In the genomic region with DNA sequence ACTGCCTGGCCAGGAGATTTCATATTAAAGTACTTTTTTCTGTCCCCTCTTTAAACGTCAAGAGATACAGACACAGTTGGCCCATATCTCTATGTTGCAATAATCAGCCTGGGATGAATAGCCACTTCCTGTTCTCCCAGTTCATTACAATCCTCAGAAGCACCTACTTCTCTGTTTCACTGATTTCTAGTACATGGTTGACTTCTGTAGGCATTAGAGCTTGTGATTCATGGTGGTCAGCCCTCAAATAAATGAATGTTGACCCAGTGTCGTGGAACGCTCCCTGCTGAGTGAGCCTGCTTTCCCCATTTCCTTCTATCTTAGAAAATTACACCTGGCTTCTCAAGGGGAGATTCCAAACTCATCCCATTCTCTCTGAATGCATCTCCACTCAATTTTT, we compare ENCODE assay signal across 19 cellular contexts.
DNase-seq lines count a peak whose midpoint lies in the region; ATAC-seq and TF ChIP-seq lines count a peak whose summit lies in the region.
"Had no signal": no experiment of that assay in that cellular context is flagged by ENCODE, and none has a peak within 500 bp of the region (broad histone marks: within the 10 kb centered on the region; RNA-seq: fewer than 3 reads in every experiment).

No MANE protein-coding gene starts in this region.

- H2AFZ ChIP-seq in neural progenitor cell (replicated peaks): no peak overlapping the region

- no peaks in the 10 kb centered on the region for H3K27me3 ChIP-seq in endodermal cell (ENCODE audit: control insufficient read depth, insufficient read depth, low read length, poor library complexity, severe bottlenecking)
- no peaks in the 10 kb centered on the region for H3K27me3 ChIP-seq in neural progenitor cell
- H3K27me3 ChIP-seq: BLaER1, spleen had no signal

- H3K4me1 Mint-ChIP-seq in endodermal cell (no peaks in the 10 kb centered on the region), neural progenitor cell (peaks cover 4% of the 10 kb centered on the region)
- H3K4me1 Mint-ChIP-seq: activated CD4-positive, alpha-beta T cell treated with anti-CD3 and anti-CD28 coated beads, Interleukin-2, amount 10 ng/mL, durations not matched to agents 24 days and 14 days; stimulated activated naive CD8-positive, alpha-beta T cell treated with anti-CD3 and anti-CD28 coated beads, Interleukin-15, amount 100 ng/mL, for 72 hours had no signal

- H3K27me3 Mint-ChIP-seq in endodermal cell (ENCODE audit: insufficient read depth) (no peaks in the 10 kb centered on the region), neural progenitor cell (ENCODE audit: insufficient read depth, low read depth) (no peaks in the 10 kb centered on the region)
- H3K27me3 Mint-ChIP-seq: activated CD4-positive, alpha-beta T cell treated with anti-CD3 and anti-CD28 coated beads, Interleukin-2, amount 10 ng/mL, durations not matched to agents 24 days and 14 days; stimulated activated naive CD8-positive, alpha-beta T cell treated with anti-CD3 and anti-CD28 coated beads, Interleukin-15, amount 100 ng/mL, for 72 hours had no signal

- ATAC-seq in HG03521 (IDR thresholded peaks at IDR 0.05; ENCODE audit: unreplicated experiment): no peak
- ATAC-seq in esophagus mucosa: no peak
- no peak for ATAC-seq in GM19463 (IDR thresholded peaks at IDR 0.05; ENCODE audit: unreplicated experiment)
- ATAC-seq: stimulated activated naive CD8-positive, alpha-beta T cell treated with anti-CD3 and anti-CD28 coated beads, Interleukin-15, amount 100 ng/mL, for 72 hours had no signal

- no peaks in the 10 kb centered on the region for H4K20me1 ChIP-seq in neural progenitor cell (ENCODE audit: low read depth)
- H4K20me1 ChIP-seq: BLaER1 had no signal

- no peak overlapping the region for H3K9ac ChIP-seq in endodermal cell (ENCODE audit: extremely low read depth, low read length, poor library complexity, severe bottlenecking)
- no peak overlapping the region for H3K9ac ChIP-seq in neural progenitor cell
- H3K9ac ChIP-seq: BLaER1 had no signal

- H3K4me3 ChIP-seq in endodermal cell (ENCODE audit: low read length) (no peak overlapping the region), neural progenitor cell (no peak overlapping the region)
- H3K4me3 ChIP-seq: BLaER1, spleen had no signal

- TF ChIP-seq CTCF in endodermal cell (conservative IDR thresholded peaks at IDR 0.05) (no peak), neural progenitor cell (IDR thresholded peaks at IDR 0.05) (no peak)

- H3K9me3 ChIP-seq in endodermal cell (ENCODE audit: control insufficient read depth, low read length): no peaks in the 10 kb centered on the region
- no peaks in the 10 kb centered on the region for H3K9me3 ChIP-seq in neural progenitor cell (ENCODE audit: low read depth)
- H3K9me3 ChIP-seq: BLaER1, spleen had no signal

- no peaks in the 10 kb centered on the region for H3K79me2 ChIP-seq in neural progenitor cell (ENCODE audit: low read depth)

- DNase-seq in HuH-7.5 (ENCODE audit: low spot score): peak; percentile 4
- DNase-seq in NCI-H2029 treated with DMSO at 0.1 percent for 48 hours (lab: John Stamatoyannopoulos, UW): peak; percentile 9
- peak; percentile 62 for DNase-seq in endodermal cell
- no peak for DNase-seq in neural progenitor cell (ENCODE audit: low spot score)
- DNase-seq: activated CD4-positive, alpha-beta T cell treated with anti-CD3 and anti-CD28 coated beads, Interleukin-2, amount 10 ng/mL, durations not matched to agents 24 days and 14 days; activated naive CD4-positive, alpha-beta T cell treated with anti-CD3 and anti-CD28 coated beads, Interleukin-2, amount 50 U/mL, for 16 hours; activated T-cell treated with anti-CD3 and anti-CD28 coated beads for 4 hours; DND-41; effector CD8-positive, alpha-beta T cell; GOT3; NCI-H1436 treated with DMSO at 0.1 percent for 48 hours; NCI-H524; spleen; stimulated activated naive CD8-positive, alpha-beta T cell treated with anti-CD3 and anti-CD28 coated beads, Interleukin-15, amount 100 ng/mL, for 72 hours had no signal

- H3F3A ChIP-seq in neural progenitor cell (ENCODE audit: low read depth): no peaks in the 10 kb centered on the region

- H3K4me1 ChIP-seq in endodermal cell (ENCODE audit: control insufficient read depth, insufficient read depth, low read length) (peaks cover 2% of the 10 kb centered on the region), neural progenitor cell (peaks cover 30% of the 10 kb centered on the region)
- H3K4me1 ChIP-seq: BLaER1 had no signal

- H3K27ac ChIP-seq in endodermal cell (ENCODE audit: low read depth, low read length): no peak overlapping the region
- H3K27ac ChIP-seq in neural progenitor cell: no peak overlapping the region
- H3K27ac ChIP-seq: BLaER1 had no signal

- H3K4me2 ChIP-seq in neural progenitor cell: peak overlapping the region; percentile 8
- H3K4me2 ChIP-seq: BLaER1 had no signal

- H3K4me3 Mint-ChIP-seq in endodermal cell (no peak overlapping the region), neural progenitor cell (no peak overlapping the region)
- H3K4me3 Mint-ChIP-seq: activated CD4-positive, alpha-beta T cell treated with anti-CD3 and anti-CD28 coated beads, Interleukin-2, amount 10 ng/mL, durations not matched to agents 24 days and 14 days; stimulated activated naive CD8-positive, alpha-beta T cell treated with anti-CD3 and anti-CD28 coated beads, Interleukin-15, amount 100 ng/mL, for 72 hours; T-helper 2 cell treated with Interferon-gamma antibody and Interleukin-4, amounts not matched to agents 5 μg/mL and 100 μg/mL, for 36 hours had no signal

- no peak overlapping the region for H3K27ac Mint-ChIP-seq in endodermal cell
- no peak overlapping the region for H3K27ac Mint-ChIP-seq in neural progenitor cell
- H3K27ac Mint-ChIP-seq: activated CD4-positive, alpha-beta T cell treated with anti-CD3 and anti-CD28 coated beads, Interleukin-2, amount 10 ng/mL, durations not matched to agents 24 days and 14 days; stimulated activated naive CD8-positive, alpha-beta T cell treated with anti-CD3 and anti-CD28 coated beads, Interleukin-15, amount 100 ng/mL, for 72 hours; T-helper 2 cell treated with Interferon-gamma antibody and Interleukin-4, amounts not matched to agents 5 μg/mL and 100 μg/mL, for 36 hours had no signal

- 78 to 87% methylated on average over 3 of the region's 3 CpGs for WGBS in endodermal cell (ENCODE audit: insufficient coverage in 1 of 2, insufficient read length in 1 of 2), 2 experiments

- H3K36me3 Mint-ChIP-seq in endodermal cell (ENCODE audit: low read depth): no peaks in the 10 kb centered on the region
- peaks cover 4% of the 10 kb centered on the region for H3K36me3 Mint-ChIP-seq in neural progenitor cell

- peaks cover 10% of the 10 kb centered on the region for H3K9me3 Mint-ChIP-seq in endodermal cell
- H3K9me3 Mint-ChIP-seq in neural progenitor cell: peaks cover 6% of the 10 kb centered on the region
- H3K9me3 Mint-ChIP-seq: activated CD4-positive, alpha-beta T cell treated with anti-CD3 and anti-CD28 coated beads, Interleukin-2, amount 10 ng/mL, durations not matched to agents 24 days and 14 days; stimulated activated naive CD8-positive, alpha-beta T cell treated with anti-CD3 and anti-CD28 coated beads, Interleukin-15, amount 100 ng/mL, for 72 hours; T-helper 2 cell treated with Interferon-gamma antibody and Interleukin-4, amounts not matched to agents 5 μg/mL and 100 μg/mL, for 36 hours had no signal

- H3K36me3 ChIP-seq in endodermal cell (ENCODE audit: control insufficient read depth, insufficient read depth, low read length) (no peaks in the 10 kb centered on the region), neural progenitor cell (no peaks in the 10 kb centered on the region)
- H3K36me3 ChIP-seq: BLaER1, spleen had no signal
